ENCODE assay signal across 1 cellular context in genomic region chr6:106170030-106170791, GRCh38.
TF ChIP-seq lines count a peak whose summit lies in the region.

No MANE protein-coding gene starts in this region.

TF ChIP-seq in GM23338, 12 proteins besides CTCF, POLR2A, EP300 and RAD21 (continued from another document):
- TF ChIP-seq EZH2 (IDR thresholded peaks at IDR 0.05; ENCODE audit: low read depth, unreplicated experiment) (no peak), NANOG (IDR thresholded peaks at IDR 0.05; ENCODE audit: borderline replicate concordance) (no peak)
